1 cellular context compared by ENCODE assay signal in genomic region chr9:2466703-2467102, GRCh38.
TF ChIP-seq lines count a peak whose summit lies in the region.

No MANE protein-coding gene starts in this region.

TF ChIP-seq in liver, 16 proteins besides CTCF, POLR2A, EP300 and RAD21 (continued from another document):
- TF ChIP-seq HNF4G (IDR thresholded peaks at IDR 0.05) (no peak), RXRA (IDR thresholded peaks at IDR 0.05) (peak; percentile 49 to 53), HNF4A (conservative IDR thresholded peaks at IDR 0.05) (no peak), ATF3 (IDR thresholded peaks at IDR 0.05) (no peak)
